ENCODE assay signal across 15 cellular contexts in genomic region chr14:95164506-95164905, GRCh38. TPM values are rescaled to one million over a fixed set of nuclear protein-coding genes. Genes with fewer than 3 reads are reported as not detected.
DNase-seq lines count a peak whose midpoint lies in the region; ATAC-seq and TF ChIP-seq lines count a peak whose summit lies in the region.
"Had no signal": no experiment of that assay in that cellular context is flagged by ENCODE, and none has a peak within 500 bp of the region (broad histone marks: within the 10 kb centered on the region; RNA-seq: fewer than 3 reads in every experiment).

No MANE protein-coding gene starts in this region.

- no peak overlapping the region for H4K8ac ChIP-seq in neuronal stem cell (ENCODE audit: low read depth, low read length)

- POLR2A ChIA-PET in activated CD4-positive, alpha-beta T cell treated with anti-CD3 and anti-CD28 coated beads, Interleukin-2, amount 10 ng/mL, durations not matched to agents 7 days and 5 days (lab: Charles Lee), result no interaction called here

- no peaks in the 10 kb centered on the region for H3K79me2 ChIP-seq in mammary epithelial cell (ENCODE audit: insufficient read depth, low read length)

- intact Hi-C loops in activated CD4-positive, alpha-beta T cell treated with anti-CD3 and anti-CD28 coated beads, Interleukin-2, amount 10 ng/mL, durations not matched to agents 24 days and 14 days (cut with micrococcal nuclease), result no loop called here
- intact Hi-C loops in mammary epithelial cell (cut with micrococcal nuclease), result no loop called here

- H3K9ac ChIP-seq in mammary epithelial cell (ENCODE audit: insufficient read depth, low read length) (no peak overlapping the region), neuronal stem cell (ENCODE audit: low read depth, low read length, poor library complexity) (no peak overlapping the region), endodermal cell (ENCODE audit: extremely low read depth, low read length, poor library complexity, severe bottlenecking) (no peak overlapping the region)
- H3K9ac ChIP-seq: BLaER1 had no signal

- H2AK5ac ChIP-seq in neuronal stem cell (ENCODE audit: low read depth, low read length), result no peak overlapping the region

- H3K36me3 Mint-ChIP-seq in activated CD4-positive, alpha-beta T cell treated with anti-CD3 and anti-CD28 coated beads, Interleukin-2, amount 10 ng/mL, durations not matched to agents 7 days and 5 days (ENCODE audit: low read depth), result no peaks in the 10 kb centered on the region
- H3K36me3 Mint-ChIP-seq in activated CD4-positive, alpha-beta T cell treated with anti-CD3 and anti-CD28 coated beads, Interleukin-2, amount 10 ng/mL, durations not matched to agents 24 days and 14 days (ENCODE audit: low read depth), result no peaks in the 10 kb centered on the region
- H3K36me3 Mint-ChIP-seq in endodermal cell (ENCODE audit: low read depth), result peaks cover 18% of the 10 kb centered on the region

- H3K27ac Mint-ChIP-seq in activated CD4-positive, alpha-beta T cell treated with anti-CD3 and anti-CD28 coated beads, Interleukin-2, amount 10 ng/mL, durations not matched to agents 7 days and 5 days, result peak overlapping the region; percentile 59
- H3K27ac Mint-ChIP-seq in activated CD4-positive, alpha-beta T cell treated with anti-CD3 and anti-CD28 coated beads, Interleukin-2, amount 10 ng/mL, durations not matched to agents 24 days and 14 days, result no peak overlapping the region
- no peak overlapping the region for H3K27ac Mint-ChIP-seq in endodermal cell
- H3K27ac Mint-ChIP-seq: CD4-positive, CD25-positive, alpha-beta regulatory T cell; HFFc6 had no signal

- H3K18ac ChIP-seq in neuronal stem cell (ENCODE audit: low read length), result peak overlapping the region; percentile 36

- H3K9me3 Mint-ChIP-seq in activated CD4-positive, alpha-beta T cell treated with anti-CD3 and anti-CD28 coated beads, Interleukin-2, amount 10 ng/mL, durations not matched to agents 7 days and 5 days, result peaks cover 16% of the 10 kb centered on the region
- peaks cover 8% of the 10 kb centered on the region for H3K9me3 Mint-ChIP-seq in activated CD4-positive, alpha-beta T cell treated with anti-CD3 and anti-CD28 coated beads, Interleukin-2, amount 10 ng/mL, durations not matched to agents 24 days and 14 days
- peaks cover 40% of the 10 kb centered on the region for H3K9me3 Mint-ChIP-seq in endodermal cell
- H3K9me3 Mint-ChIP-seq: HFFc6 had no signal

- H3K79me1 ChIP-seq in neuronal stem cell (ENCODE audit: low read depth, low read length), result no peaks in the 10 kb centered on the region

- H3K9me3 ChIP-seq in mammary epithelial cell (replicated peaks; ENCODE audit: insufficient read depth, low read length), result peaks cover 4% of the 10 kb centered on the region
- H3K9me3 ChIP-seq in neuronal stem cell (replicated peaks in 1 of 2; ENCODE audit: control insufficient read depth in 2 of 2, insufficient read depth in 1 of 2, low read depth in 1 of 2, low read length in 2 of 2), result peaks cover 0 to 14% of the 10 kb centered on the region in 2 donors
- H3K9me3 ChIP-seq in endodermal cell (ENCODE audit: control insufficient read depth, low read length), result peaks cover 46% of the 10 kb centered on the region

- dilution Hi-C loops in mammary epithelial cell (cut with HindIII; ENCODE audit: low sequenced_read_pairs), result no loop called here

- H2BK120ac ChIP-seq in neuronal stem cell (ENCODE audit: low read depth, low read length), result no peak overlapping the region

- no peak overlapping the region for H3K4me3 Mint-ChIP-seq in activated CD4-positive, alpha-beta T cell treated with anti-CD3 and anti-CD28 coated beads, Interleukin-2, amount 10 ng/mL, durations not matched to agents 7 days and 5 days
- H3K4me3 Mint-ChIP-seq in activated CD4-positive, alpha-beta T cell treated with anti-CD3 and anti-CD28 coated beads, Interleukin-2, amount 10 ng/mL, durations not matched to agents 24 days and 14 days, result no peak overlapping the region
- no peak overlapping the region for H3K4me3 Mint-ChIP-seq in endodermal cell
- H3K4me3 Mint-ChIP-seq: CD4-positive, CD25-positive, alpha-beta regulatory T cell; HFFc6 had no signal

- no peak overlapping the region for H2BK12ac ChIP-seq in neuronal stem cell (ENCODE audit: low read length)

- no peaks in the 10 kb centered on the region for H3K4me1 Mint-ChIP-seq in activated CD4-positive, alpha-beta T cell treated with anti-CD3 and anti-CD28 coated beads, Interleukin-2, amount 10 ng/mL, durations not matched to agents 7 days and 5 days
- H3K4me1 Mint-ChIP-seq in activated CD4-positive, alpha-beta T cell treated with anti-CD3 and anti-CD28 coated beads, Interleukin-2, amount 10 ng/mL, durations not matched to agents 24 days and 14 days, result no peaks in the 10 kb centered on the region
- peaks cover 31% of the 10 kb centered on the region for H3K4me1 Mint-ChIP-seq in endodermal cell

- H3K4me2 ChIP-seq in mammary epithelial cell (ENCODE audit: insufficient read depth, low read depth, low read length), result no peak overlapping the region
- H3K4me2 ChIP-seq in neuronal stem cell (ENCODE audit: insufficient read depth, low read length, poor library complexity, severe bottlenecking), result no peak overlapping the region
- H3K4me2 ChIP-seq: BLaER1 had no signal

- H3K27ac ChIP-seq in mammary epithelial cell (ENCODE audit: insufficient read depth, low read depth, low read length) (no peak overlapping the region), foreskin keratinocyte (no peak overlapping the region), neuronal stem cell (replicated peaks; ENCODE audit: low read length) (no peak overlapping the region), endodermal cell (ENCODE audit: low read depth, low read length) (no peak overlapping the region)
- H3K27ac ChIP-seq: 22Rv1, BLaER1 had no signal

- H4K91ac ChIP-seq in neuronal stem cell (ENCODE audit: low read depth, low read length, poor library complexity), result no peak overlapping the region

- H2BK5ac ChIP-seq in neuronal stem cell (ENCODE audit: low read length), result no peak overlapping the region

- CTCF ChIA-PET in activated CD4-positive, alpha-beta T cell treated with anti-CD3 and anti-CD28 coated beads, Interleukin-2, amount 10 ng/mL, durations not matched to agents 7 days and 5 days (lab: Charles Lee), result no interaction called here
- CTCF ChIA-PET in mammary epithelial cell (lab: Charles Lee; ENCODE audit: low non-redundant PET), result no interaction called here

- H3K14ac ChIP-seq in neuronal stem cell (ENCODE audit: low read length), result no peak overlapping the region

- no peak overlapping the region for H2BK15ac ChIP-seq in neuronal stem cell (ENCODE audit: low read length)

- H3K27me3 Mint-ChIP-seq in activated CD4-positive, alpha-beta T cell treated with anti-CD3 and anti-CD28 coated beads, Interleukin-2, amount 10 ng/mL, durations not matched to agents 7 days and 5 days, result no peaks in the 10 kb centered on the region
- no peaks in the 10 kb centered on the region for H3K27me3 Mint-ChIP-seq in activated CD4-positive, alpha-beta T cell treated with anti-CD3 and anti-CD28 coated beads, Interleukin-2, amount 10 ng/mL, durations not matched to agents 24 days and 14 days
- H3K27me3 Mint-ChIP-seq in endodermal cell (ENCODE audit: insufficient read depth), result peaks cover 2% of the 10 kb centered on the region
- H3K27me3 Mint-ChIP-seq: CD4-positive, CD25-positive, alpha-beta regulatory T cell had no signal

- no peak for DNase-seq in activated CD4-positive, alpha-beta T cell treated with anti-CD3 and anti-CD28 coated beads, Interleukin-2, amount 10 ng/mL, durations not matched to agents 7 days and 5 days
- no peak for DNase-seq in activated CD4-positive, alpha-beta T cell treated with anti-CD3 and anti-CD28 coated beads, Interleukin-2, amount 10 ng/mL, durations not matched to agents 24 days and 14 days
- DNase-seq in mammary epithelial cell (peak; percentile 51), foreskin keratinocyte (no peak), neuronal stem cell (ENCODE audit: low spot score) (no peak), endodermal cell (no peak), HUDEP-2 (lab: John Stamatoyannopoulos, UW; ENCODE audit: unreplicated experiment in 76 of 76) (no peak), NCI-H1105 (lab: John Stamatoyannopoulos, UW) (no peak)
- DNase-seq: AML-193; CD4-positive, CD25-positive, alpha-beta regulatory T cell; DMS53; HCEC 1CT; HFFc6 had no signal

- WGBS in mammary epithelial cell (ENCODE audit: low coverage, missing lambda C conversion rate), result 100% methylated on average over 1 of the region's 1 CpG
- no CpG with 5 or more reads among the region's 1 CpG for WGBS in neuronal stem cell (ENCODE audit: extremely low coverage in 2 of 2, insufficient read length in 2 of 2, insufficient replicate concordance in 1 of 2), 2 donors
- WGBS in endodermal cell (ENCODE audit: insufficient coverage in 1 of 2, insufficient read length in 1 of 2), 2 experiments, result 87% methylated on average over 1 of the region's 1 CpG; no CpG with 5 or more reads in 1 of the 2 experiments

- TF ChIP-seq CTCF in mammary epithelial cell (conservative IDR thresholded peaks at IDR 0.05 in 1 of 2, IDR thresholded peaks at IDR 0.05 in 1 of 2; ENCODE audit: extremely low read depth in 1 of 2, insufficient read depth in 1 of 2, low read depth in 1 of 2, low read length in 2 of 2) (no peak), foreskin keratinocyte (conservative IDR thresholded peaks at IDR 0.05) (no peak), endodermal cell (conservative IDR thresholded peaks at IDR 0.05) (no peak)

- H3K36me3 ChIP-seq in mammary epithelial cell (ENCODE audit: insufficient read depth, low read length) (no peaks in the 10 kb centered on the region), neuronal stem cell (replicated peaks in 1 of 2; ENCODE audit: control insufficient read depth in 2 of 2, insufficient read depth in 2 of 2, low read length in 2 of 2) (peaks cover 4 to 7% of the 10 kb centered on the region in 2 donors), endodermal cell (ENCODE audit: control insufficient read depth, insufficient read depth, low read length) (no peaks in the 10 kb centered on the region)

- BruUV-seq in mammary epithelial cell (replicated peaks; lab: Mats Ljungman, UMichigan), result no TSS peak

- H4K20me1 ChIP-seq in mammary epithelial cell (ENCODE audit: insufficient read depth, low read length), result no peaks in the 10 kb centered on the region
- H4K20me1 ChIP-seq: BLaER1 had no signal

- H3K4ac ChIP-seq in neuronal stem cell (ENCODE audit: low read length), result no peak overlapping the region

- in situ Hi-C loops in mammary epithelial cell (cut with MboI; ENCODE audit: low sequenced_read_pairs in 2 of 2), result no loop called here

- ATAC-seq in foreskin keratinocyte, result peak; percentile 69

- H2AFZ ChIP-seq in mammary epithelial cell (ENCODE audit: low read depth, low read length) (no peak overlapping the region), neuronal stem cell (ENCODE audit: low read length) (no peak overlapping the region)

- H3K4me1 ChIP-seq in mammary epithelial cell (ENCODE audit: insufficient read depth, low read length) (no peaks in the 10 kb centered on the region), foreskin keratinocyte (no peaks in the 10 kb centered on the region), neuronal stem cell (ENCODE audit: control insufficient read depth in 2 of 2, insufficient read depth in 1 of 2, low read depth in 1 of 2, low read length in 2 of 2) (peaks cover 0 to 2% of the 10 kb centered on the region in 2 donors), endodermal cell (ENCODE audit: control insufficient read depth, insufficient read depth, low read length) (peaks cover 14% of the 10 kb centered on the region)
- H3K4me1 ChIP-seq: BLaER1 had no signal

- no peaks in the 10 kb centered on the region for H3K27me3 ChIP-seq in mammary epithelial cell (ENCODE audit: insufficient read depth, low read length)
- H3K27me3 ChIP-seq in foreskin keratinocyte, result no peaks in the 10 kb centered on the region
- H3K27me3 ChIP-seq in neuronal stem cell (ENCODE audit: control insufficient read depth in 3 of 3, insufficient read depth in 3 of 3, low read depth in 1 of 3, low read length in 3 of 3), result no peaks in the 10 kb centered on the region
- no peaks in the 10 kb centered on the region for H3K27me3 ChIP-seq in endodermal cell (ENCODE audit: control insufficient read depth, insufficient read depth, low read length, poor library complexity, severe bottlenecking)
- H3K27me3 ChIP-seq: BLaER1 had no signal

- H3K4me3 ChIP-seq in mammary epithelial cell (replicated peaks in 1 of 3; ENCODE audit: insufficient read depth in 1 of 3, low read depth in 2 of 3, low read length in 3 of 3) (no peak overlapping the region), neuronal stem cell (ENCODE audit: low read length in 2 of 2) (no peak overlapping the region), endodermal cell (ENCODE audit: low read length) (no peak overlapping the region)
- H3K4me3 ChIP-seq: BLaER1 had no signal

- no peak overlapping the region for H3K23ac ChIP-seq in neuronal stem cell (ENCODE audit: low read depth, low read length, poor library complexity)

RNA-seq across cellular contexts. Expression of gene DICER1, which starts 7.2 kb away (rescaled TPM):
- total RNA-seq in activated CD4-positive, alpha-beta T cell treated with anti-CD3 and anti-CD28 coated beads, Interleukin-2, amount 10 ng/mL, durations not matched to agents 7 days and 5 days, result 10 to 100 TPM; 54.4 to 63.6 TPM
- total RNA-seq in activated CD4-positive, alpha-beta T cell treated with anti-CD3 and anti-CD28 coated beads, Interleukin-2, amount 10 ng/mL, durations not matched to agents 24 days and 14 days, result 74.4 and 77.0 TPM in 2 replicates
- total RNA-seq in mammary epithelial cell (10 to 100 TPM; 48.4 to 56.0 TPM), foreskin keratinocyte (29.8 and 32.3 TPM in 2 replicates), endodermal cell (10 to 100 TPM; 66.1 to 69.2 TPM)
- polyA plus RNA-seq in mammary epithelial cell (17.1 TPM), foreskin keratinocyte (2.8 and 3.6 TPM in 2 replicates)
- polyA minus RNA-seq in mammary epithelial cell, result 185 TPM
- 75.9 TPM for polyA plus RNA-seq in neuronal stem cell (2013, experiment 1 of 2)
- polyA plus RNA-seq in neuronal stem cell (2013, experiment 2 of 2), result 77.6 TPM
- polyA plus RNA-seq in endodermal cell (2013, experiment 1 of 2), result 53.6 TPM
- 53.5 TPM for polyA plus RNA-seq in endodermal cell (2013, experiment 2 of 2)
